ENCODE assay signal across 23 cellular contexts in the genomic region with DNA sequence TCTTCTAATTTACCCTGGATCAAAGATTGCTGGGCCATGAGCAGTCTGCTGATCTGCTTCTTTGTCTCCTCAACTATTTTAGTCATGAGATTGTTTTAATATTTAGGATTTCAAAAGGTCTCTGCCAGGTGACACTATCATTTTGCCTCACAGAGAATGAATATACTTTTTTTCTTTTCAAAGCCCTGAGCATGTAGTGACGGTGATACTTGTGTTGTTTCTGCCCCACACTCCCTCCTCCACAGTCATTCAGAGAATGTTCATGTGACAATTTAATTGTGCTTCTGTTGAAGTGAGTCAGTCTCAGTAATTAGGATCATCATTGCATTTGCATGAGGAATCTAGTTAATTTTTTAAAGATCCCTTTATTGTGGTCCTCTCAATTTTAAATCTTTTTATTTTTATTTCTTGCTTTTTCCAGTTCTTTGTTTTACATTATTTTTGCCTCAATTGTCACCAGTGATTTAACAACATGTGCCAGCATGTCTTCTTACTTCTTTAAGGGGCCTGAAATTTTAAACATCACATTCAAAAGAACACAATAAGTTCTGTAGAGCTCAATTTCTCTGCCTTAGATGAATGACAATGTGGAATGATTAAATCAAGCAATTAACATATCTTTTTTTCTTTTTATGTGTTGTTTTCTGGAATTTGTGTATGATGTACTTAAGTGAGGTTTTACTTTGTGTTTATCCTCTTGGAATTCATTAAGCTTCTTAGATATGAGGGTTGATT. TPM values are rescaled to one million over a fixed set of nuclear protein-coding genes. Genes with fewer than 3 reads are reported as not detected.
A peak's percentile ranks its signal among the peaks of the same experiment; 100 is the strongest.
DNase-seq lines count a peak whose midpoint lies in the region; ATAC-seq, FAIRE-seq and TF ChIP-seq lines count a peak whose summit lies in the region.
"Had no signal": no experiment of that assay in that cellular context is flagged by ENCODE, and none has a peak within 500 bp of the region (broad histone marks: within the 10 kb centered on the region; RNA-seq: fewer than 3 reads in every experiment).

No MANE protein-coding gene starts in this region.

- no peaks in the 10 kb centered on the region for H3K9me3 Mint-ChIP-seq in astrocyte (ENCODE audit: unreplicated experiment)
- H3K9me3 Mint-ChIP-seq in T-helper 2 cell treated with Interferon-gamma antibody and Interleukin-4, amounts not matched to agents 5 μg/mL and 100 μg/mL, for 36 hours, result no peaks in the 10 kb centered on the region
- H3K9me3 Mint-ChIP-seq: CD8-positive, alpha-beta T cell; natural killer cell had no signal

- WGBS in mesodermal cell (ENCODE audit: insufficient coverage in 2 of 2), 2 experiments, result no CpG with 5 or more reads among the region's 1 CpG

- peak overlapping the region; percentile 38 for H2AFZ ChIP-seq in astrocyte (ENCODE audit: low read depth, low read length)

- FAIRE-seq in G401.6 (lab: Jason Lieb, UNC), result peak; percentile 100
- FAIRE-seq in astrocyte (lab: Jason Lieb, UNC), result no peak
- FAIRE-seq: colon, HTR-8/SVneo had no signal

- TF ChIP-seq CTCF in HEK293 (tag by site-specific recombination; IDR thresholded peaks at IDR 0.05), result no peak
- no peak for TF ChIP-seq CTCF in astrocyte (IDR thresholded peaks at IDR 0.05; ENCODE audit: insufficient read depth, low read depth, low read length)

- no peak overlapping the region for H3K27ac Mint-ChIP-seq in astrocyte (ENCODE audit: unreplicated experiment)
- H3K27ac Mint-ChIP-seq in T-helper 2 cell treated with Interferon-gamma antibody and Interleukin-4, amounts not matched to agents 5 μg/mL and 100 μg/mL, for 36 hours, result no peak overlapping the region
- H3K27ac Mint-ChIP-seq: CD8-positive, alpha-beta T cell; natural killer cell had no signal

- H3K4me3 Mint-ChIP-seq in astrocyte (ENCODE audit: unreplicated experiment), result no peak overlapping the region
- no peak overlapping the region for H3K4me3 Mint-ChIP-seq in T-helper 2 cell treated with Interferon-gamma antibody and Interleukin-4, amounts not matched to agents 5 μg/mL and 100 μg/mL, for 36 hours
- H3K4me3 Mint-ChIP-seq: CD8-positive, alpha-beta T cell; natural killer cell had no signal

- no peaks in the 10 kb centered on the region for H3K27me3 Mint-ChIP-seq in astrocyte (ENCODE audit: low read depth, unreplicated experiment)
- H3K27me3 Mint-ChIP-seq in T-helper 2 cell treated with Interferon-gamma antibody and Interleukin-4, amounts not matched to agents 5 μg/mL and 100 μg/mL, for 36 hours (ENCODE audit: low read depth), result peaks cover 12% of the 10 kb centered on the region

- CTCF ChIA-PET in HEK293 (lab: Yijun Ruan, JAX), result interaction anchor here (0.6 kb wide), 1 partner anchor 1722 kb away, joined by 3 read pairs; no protein-coding TSS in a partner anchor

- H3K9ac ChIP-seq in astrocyte (ENCODE audit: low read length), result no peak overlapping the region

- H3K79me2 ChIP-seq in astrocyte (ENCODE audit: insufficient read depth, low read length), result no peaks in the 10 kb centered on the region

- H3K27ac ChIP-seq in HEK293 (ENCODE audit: extremely low read depth, low read depth, low read length) (no peak overlapping the region), astrocyte (ENCODE audit: low read depth, low read length) (no peak overlapping the region), mesodermal cell (ENCODE audit: low read depth, low read length, severe bottlenecking) (peak overlapping the region; percentile 26)
- H3K27ac ChIP-seq: epithelial cell of prostate, suprapubic skin had no signal

- H3K4me1 ChIP-seq in HEK293 (ENCODE audit: control insufficient read depth, insufficient read depth, low read length) (no peaks in the 10 kb centered on the region), astrocyte (ENCODE audit: insufficient read depth, low read length) (no peaks in the 10 kb centered on the region), mesodermal cell (ENCODE audit: control insufficient read depth, insufficient read depth, low read length, poor library complexity, severe bottlenecking) (no peaks in the 10 kb centered on the region)
- H3K4me1 ChIP-seq: suprapubic skin had no signal

- H3K4me3 ChIP-seq in HEK293 (ENCODE audit: low read depth, low read length) (no peak overlapping the region), astrocyte (ENCODE audit: insufficient read depth, low read depth, low read length) (no peak overlapping the region), mesodermal cell (ENCODE audit: extremely low read depth, insufficient read depth, low read length, poor library complexity, severe bottlenecking) (no peak overlapping the region)
- H3K4me3 ChIP-seq: lung, suprapubic skin had no signal

- no peaks in the 10 kb centered on the region for H3K4me1 Mint-ChIP-seq in astrocyte (ENCODE audit: low read depth, unreplicated experiment)
- H3K4me1 Mint-ChIP-seq in T-helper 2 cell treated with Interferon-gamma antibody and Interleukin-4, amounts not matched to agents 5 μg/mL and 100 μg/mL, for 36 hours (ENCODE audit: low read depth), result no peaks in the 10 kb centered on the region
- H3K4me1 Mint-ChIP-seq: natural killer cell had no signal

- H3K36me3 ChIP-seq in HEK293 (ENCODE audit: control insufficient read depth in 2 of 2, insufficient read depth in 1 of 2, low read length in 2 of 2), result no peaks in the 10 kb centered on the region
- no peaks in the 10 kb centered on the region for H3K36me3 ChIP-seq in astrocyte (ENCODE audit: insufficient read depth, low read length)
- no peaks in the 10 kb centered on the region for H3K36me3 ChIP-seq in mesodermal cell (ENCODE audit: control insufficient read depth, insufficient read depth, low read length)
- H3K36me3 ChIP-seq: suprapubic skin had no signal

- H3K36me3 Mint-ChIP-seq in astrocyte (ENCODE audit: low read depth, unreplicated experiment), result no peaks in the 10 kb centered on the region
- H3K36me3 Mint-ChIP-seq in T-helper 2 cell treated with Interferon-gamma antibody and Interleukin-4, amounts not matched to agents 5 μg/mL and 100 μg/mL, for 36 hours (ENCODE audit: low read depth), result no peaks in the 10 kb centered on the region
- H3K36me3 Mint-ChIP-seq: CD8-positive, alpha-beta T cell; natural killer cell had no signal

- no peak overlapping the region for H3K4me2 ChIP-seq in astrocyte (ENCODE audit: low read length)

- no peaks in the 10 kb centered on the region for H3K27me3 ChIP-seq in astrocyte (ENCODE audit: insufficient read depth, low read length)
- H3K27me3 ChIP-seq: suprapubic skin had no signal

- POLR2A ChIA-PET in HEK293 (lab: Yijun Ruan, JAX), result no interaction called here

- no peaks in the 10 kb centered on the region for H4K20me1 ChIP-seq in astrocyte (ENCODE audit: insufficient read depth, low read length)

- H3K9me3 ChIP-seq in HEK293 (ENCODE audit: control insufficient read depth, insufficient read depth, low read depth, low read length) (no peaks in the 10 kb centered on the region), astrocyte (ENCODE audit: insufficient read depth, low read depth, low read length) (no peaks in the 10 kb centered on the region), mesodermal cell (ENCODE audit: control insufficient read depth, low read length) (no peaks in the 10 kb centered on the region)
- H3K9me3 ChIP-seq: suprapubic skin had no signal

- ATAC-seq in GM21367 (IDR thresholded peaks at IDR 0.05; ENCODE audit: unreplicated experiment), result no peak
- ATAC-seq: CD8-positive, alpha-beta T cell; natural killer cell; Panc1 had no signal

- DNase-seq in astrocyte (ENCODE audit: low read depth) (peak; percentile 14), T-helper 1 cell (no peak)
- no peak for DNase-seq in activated effector memory CD4-positive, alpha-beta T cell treated with Interleukin-2 at 50 U/mL for 16 hours
- no peak for DNase-seq in T-helper 2 cell treated with Interferon-gamma antibody and Interleukin-4, amounts not matched to agents 5 μg/mL and 100 μg/mL, for 36 hours (ENCODE audit: low spot score)
- DNase-seq: activated effector memory CD4-positive, alpha-beta T cell treated with anti-CD3 and anti-CD28 coated beads, Interleukin-2, amount 50 U/mL, for 16 hours; aorta; CD8-positive, alpha-beta T cell; H7; natural killer cell; NCI-H2029 treated with DMSO at 0.1 percent for 48 hours; stimulated activated CD4-positive, alpha-beta T cell treated with anti-CD3 and anti-CD28 coated beads, Interleukin-1b, Interleukin-23, amount 100 ng/mL, for 48 hours had no signal

TF ChIP-seq in HEK293, 187 proteins besides CTCF, POLR2A, EP300 and RAD21:
- TF ChIP-seq ZNF76 (tag by site-specific recombination; IDR thresholded peaks at IDR 0.05; ENCODE audit: borderline replicate concordance, low read depth) (no peak), ZSCAN30 (tag by site-specific recombination; IDR thresholded peaks at IDR 0.05) (no peak), ZNF133 (tag by site-specific recombination; IDR thresholded peaks at IDR 0.05) (peak; percentile 54; the same call in 1 of the 2 replicates)

RNA-seq across cellular contexts. Expression of a gene that starts 12.3 kb away (rescaled TPM):
- 0.17 and 0.34 TPM in 2 replicates for total RNA-seq in astrocyte
- polyA plus RNA-seq in mesodermal cell (2013, experiment 1 of 2), result 16.1 TPM
- polyA plus RNA-seq in mesodermal cell (2013, experiment 2 of 2), result 12.5 TPM
- total RNA-seq: activated CD8-positive, alpha-beta memory T cell treated with anti-CD3 and anti-CD28 coated beads for 36 hours; CD8-positive, alpha-beta T cell; Daoy had no signal
